ENCODE assay signal across 15 cellular contexts in genomic region chr1:155776414-155776813, GRCh38.
A peak's percentile ranks its signal among the peaks of the same experiment; 100 is the strongest.
DNase-seq lines count a peak whose midpoint lies in the region; ATAC-seq and TF ChIP-seq lines count a peak whose summit lies in the region.
"Had no signal": no experiment of that assay in that cellular context is flagged by ENCODE, and none has a peak within 500 bp of the region (broad histone marks: within the 10 kb centered on the region; RNA-seq: fewer than 3 reads in every experiment).

No MANE protein-coding gene starts in this region.

- peaks cover 37% of the 10 kb centered on the region for H3K36me3 ChIP-seq in CD8-positive, alpha-beta memory T cell (ENCODE audit: insufficient read depth, low read length)

- ATAC-seq in T-cell (replicated peaks in 1 of 4): no peak
- ATAC-seq: gastrocnemius medialis, left colon, SK-N-SH treated with all-trans-retinoic acid at 6 μM for 48 hours had no signal

- no peak overlapping the region for H3K27ac ChIP-seq in CD8-positive, alpha-beta memory T cell (ENCODE audit: low read depth, low read length)
- H3K27ac ChIP-seq: adrenal gland, gastrocnemius medialis, testis had no signal

- no peaks in the 10 kb centered on the region for H3K9me3 Mint-ChIP-seq in CD8-positive, alpha-beta memory T cell
- no peaks in the 10 kb centered on the region for H3K9me3 Mint-ChIP-seq in T-cell
- H3K9me3 Mint-ChIP-seq: nephron had no signal

- no peak overlapping the region for H3K4me3 ChIP-seq in CD8-positive, alpha-beta memory T cell (ENCODE audit: low read length)
- H3K4me3 ChIP-seq in HFF-Myc (replicated peaks; ENCODE audit: low read depth, low read length): no peak overlapping the region
- H3K4me3 ChIP-seq in fibroblast of pulmonary artery (replicated peaks; ENCODE audit: low read depth, low read length): no peak overlapping the region
- H3K4me3 ChIP-seq: adrenal gland, gastrocnemius medialis, testis had no signal

- no peaks in the 10 kb centered on the region for H3K27me3 ChIP-seq in CD8-positive, alpha-beta memory T cell (ENCODE audit: insufficient read depth, low read length, poor library complexity, severe bottlenecking)
- H3K27me3 ChIP-seq: adrenal gland, gastrocnemius medialis, testis had no signal

- peaks cover 3 to 7% (median 3%) of the 10 kb centered on the region in 3 donors for H3K4me1 Mint-ChIP-seq in CD8-positive, alpha-beta memory T cell
- H3K4me1 Mint-ChIP-seq in T-cell: peaks cover 0 to 11% (median 3%) of the 10 kb centered on the region in 3 donors

- no peak for TF ChIP-seq CTCF in HFF-Myc (IDR thresholded peaks at IDR 0.05; ENCODE audit: low read depth, low read length, missing control alignments)
- TF ChIP-seq CTCF in fibroblast of pulmonary artery (IDR thresholded peaks at IDR 0.05; ENCODE audit: low read length, missing control alignments): no peak

- CTCF ChIA-PET in CD8-positive, alpha-beta memory T cell (lab: Charles Lee): no interaction called here
- CTCF ChIA-PET in T-cell (lab: Charles Lee): no interaction called here

- POLR2A ChIA-PET in CD8-positive, alpha-beta memory T cell (lab: Charles Lee): no interaction called here
- POLR2A ChIA-PET in T-cell (lab: Charles Lee): no interaction called here

- no peaks in the 10 kb centered on the region for H3K9me3 ChIP-seq in CD8-positive, alpha-beta memory T cell (ENCODE audit: low read length)
- H3K9me3 ChIP-seq: adrenal gland, gastrocnemius medialis, testis had no signal

- H3K27me3 Mint-ChIP-seq in CD8-positive, alpha-beta memory T cell: no peaks in the 10 kb centered on the region
- H3K27me3 Mint-ChIP-seq in T-cell: no peaks in the 10 kb centered on the region

- H3K36me3 Mint-ChIP-seq in CD8-positive, alpha-beta memory T cell: peaks cover 13 to 74% (median 28%) of the 10 kb centered on the region in 3 donors
- peaks cover 55% of the 10 kb centered on the region for H3K36me3 Mint-ChIP-seq in T-cell

- DNase-seq in CD8-positive, alpha-beta memory T cell: no peak
- DNase-seq in HFF-Myc (ENCODE audit: extremely low read depth, low read depth) (peak; percentile 2), T-cell (no peak), fibroblast of pulmonary artery (ENCODE audit: low read depth) (peak; percentile 60), globus pallidus (ENCODE audit: low spot score) (no peak), 8988T (no peak)
- DNase-seq in effector CD8-positive, alpha-beta T cell (lab: John Stamatoyannopoulos, UW): no peak
- DNase-seq: activated CD4-positive, CD25-positive, alpha-beta regulatory T cell treated with anti-CD3 and anti-CD28 coated beads, Interleukin-2, amount 50 U/mL, for 72 hours; adrenal gland; left colon; NCI-H1417 treated with DMSO at 0.1 percent for 48 hours; testis had no signal

- no peaks in the 10 kb centered on the region for H3K4me1 ChIP-seq in CD8-positive, alpha-beta memory T cell (ENCODE audit: insufficient read depth, low read length)
- H3K4me1 ChIP-seq: adrenal gland, gastrocnemius medialis, testis had no signal

- H3K27ac Mint-ChIP-seq in CD8-positive, alpha-beta memory T cell: peak overlapping the region in 5 of 8 donors; percentile 4 to 87 (median 23)
- peak overlapping the region; percentile 24 to 53 for H3K27ac Mint-ChIP-seq in T-cell
- H3K27ac Mint-ChIP-seq: nephron had no signal

- H3K4me3 Mint-ChIP-seq in CD8-positive, alpha-beta memory T cell: no peak overlapping the region
- no peak overlapping the region for H3K4me3 Mint-ChIP-seq in T-cell
- H3K4me3 Mint-ChIP-seq: nephron had no signal

Comparison
In these comparisons a context has a peak if more than half of its experiments do, and no peak if none do; other contexts are left out.
1. DNase-seq: peak in HFF-Myc (single experiment) and fibroblast of pulmonary artery (single experiment); none in CD8-positive, alpha-beta memory T cell (0 of 5), T-cell (0 of 34), effector CD8-positive, alpha-beta T cell (single experiment), globus pallidus (single experiment) and 8988T (single experiment).